15 cellular contexts compared by ENCODE assay signal in the genomic region with DNA sequence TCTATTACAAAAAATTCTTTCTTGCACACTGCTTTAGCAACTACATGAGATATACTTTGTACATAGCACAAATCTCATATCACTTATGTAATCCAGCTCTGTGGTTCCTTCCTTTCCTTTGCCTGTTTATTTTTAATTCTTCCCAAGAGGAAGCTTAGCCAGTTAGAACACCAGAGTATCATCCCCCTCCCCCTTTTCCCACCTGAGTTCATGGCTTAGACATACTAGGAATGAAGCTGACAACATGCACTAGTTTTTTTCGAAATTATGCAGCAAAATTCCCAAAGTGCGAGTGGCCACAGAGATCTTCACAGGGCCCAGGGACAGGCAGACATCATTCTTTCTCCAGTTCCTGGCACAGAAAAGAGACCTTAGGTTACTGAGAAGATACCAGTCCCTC. TPM values are rescaled to one million over a fixed set of nuclear protein-coding genes. Genes with fewer than 3 reads are reported as not detected.
DNase-seq lines count a peak whose midpoint lies in the region; ATAC-seq and TF ChIP-seq lines count a peak whose summit lies in the region.
"Had no signal": no experiment of that assay in that cellular context is flagged by ENCODE, and none has a peak within 500 bp of the region (broad histone marks: within the 10 kb centered on the region; RNA-seq: fewer than 3 reads in every experiment).

No MANE protein-coding gene starts in this region.

- POLR2A ChIA-PET in A673 (lab: Charles Lee; ENCODE audit: low non-redundant PET) (no interaction called here), PC-3 (lab: Charles Lee; ENCODE audit: unreplicated experiment) (no interaction called here)

- H3K9me2 ChIP-seq in PC-3 (replicated peaks; ENCODE audit: low read length): no peaks in the 10 kb centered on the region

- peak overlapping the region; percentile 53 for H3K27ac ChIP-seq in A673 (ENCODE audit: low read depth, low read length, poor library complexity, severe bottlenecking)
- H3K27ac ChIP-seq in PC-3 (ENCODE audit: low read length): peak overlapping the region; percentile 33; the same call in 1 of the 2 replicates
- peak overlapping the region in 3 of 4 donors; percentile 0 to 43 (median 27) for H3K27ac ChIP-seq in esophagus squamous epithelium
- peak overlapping the region; percentile 28 for H3K27ac ChIP-seq in rectal smooth muscle tissue (ENCODE audit: low read depth, low read length)
- peak overlapping the region in 1 of 2 donors; percentile 12 for H3K27ac ChIP-seq in aorta (ENCODE audit: low read depth in 1 of 2, low read length in 2 of 2)
- H3K27ac ChIP-seq: ovary had no signal

- no peaks in the 10 kb centered on the region; the same call in 1 of the 2 replicates for H4K20me1 ChIP-seq in PC-3 (ENCODE audit: low read length)

- H3K9ac ChIP-seq in PC-3 (ENCODE audit: low read length) (no peak overlapping the region), rectal smooth muscle tissue (ENCODE audit: low read length) (no peak overlapping the region)

- H3K27ac Mint-ChIP-seq in activated T-cell treated with anti-CD3 and anti-CD28 coated beads, Interleukin-2, amount 50 U/mL, for 24 hours: no peak overlapping the region
- H3K27ac Mint-ChIP-seq: brain, T-cell had no signal

- no peaks in the 10 kb centered on the region for H3K27me3 ChIP-seq in A673 (replicated peaks; ENCODE audit: insufficient read depth, low read depth, low read length, poor library complexity)
- H3K27me3 ChIP-seq in PC-3 (ENCODE audit: low read length): no peaks in the 10 kb centered on the region
- no peaks in the 10 kb centered on the region for H3K27me3 ChIP-seq in esophagus squamous epithelium
- H3K27me3 ChIP-seq in rectal smooth muscle tissue (ENCODE audit: control insufficient read depth, insufficient read depth, low read length): no peaks in the 10 kb centered on the region
- no peaks in the 10 kb centered on the region for H3K27me3 ChIP-seq in aorta (ENCODE audit: control insufficient read depth in 1 of 2, insufficient read depth in 2 of 2, low read length in 1 of 2)
- H3K27me3 ChIP-seq: ovary had no signal

- TF ChIP-seq CTCF in A673 (conservative IDR thresholded peaks at IDR 0.05; ENCODE audit: low read depth, low read length) (no peak), PC-3 (conservative IDR thresholded peaks at IDR 0.05; ENCODE audit: low read depth, low read length) (no peak), esophagus squamous epithelium (IDR thresholded peaks at IDR 0.05) (no peak)

- WGBS in esophagus squamous epithelium, 2 donors: 96% methylated on average over 2 of the region's 2 CpGs; no CpG with 5 or more reads in 1 of the 2 donors
- 77 to 85% methylated on average over 2 of the region's 2 CpGs for WGBS in aorta, 2 donors

- DNase-seq in A673 (ENCODE audit: low spot score) (no peak), PC-3 (no peak), esophagus squamous epithelium (lab: John Stamatoyannopoulos, UW) (no peak), aorta (no peak), superior temporal gyrus (ENCODE audit: extremely low spot score) (no peak)
- DNase-seq in activated CD4-positive, alpha-beta T cell treated with anti-CD3 and anti-CD28 coated beads for 1 hour: no peak
- DNase-seq in activated T-cell treated with anti-CD3 and anti-CD28 coated beads, Interleukin-2, amount 50 U/mL, for 24 hours: no peak
- DNase-seq: activated gamma-delta T cell; Caco-2; effector CD8-positive, alpha-beta T cell; NCI-H510A treated with DMSO at 0.1 percent for 48 hours; ovary; T-cell had no signal

- CTCF ChIA-PET in A673 (lab: Charles Lee): no interaction called here
- CTCF ChIA-PET in PC-3 (lab: Charles Lee): no interaction called here

- H3K27me3 Mint-ChIP-seq in activated T-cell treated with anti-CD3 and anti-CD28 coated beads, Interleukin-2, amount 50 U/mL, for 24 hours: peaks cover 29% of the 10 kb centered on the region
- H3K27me3 Mint-ChIP-seq: brain had no signal

- H3K36me3 ChIP-seq in A673 (ENCODE audit: insufficient read depth, low read length, poor library complexity, severe bottlenecking) (peaks cover 98% of the 10 kb centered on the region), PC-3 (ENCODE audit: low read depth, low read length) (peaks cover 78% of the 10 kb centered on the region), esophagus squamous epithelium (peaks cover 0 to 16% (median 0%) of the 10 kb centered on the region in 3 donors), rectal smooth muscle tissue (ENCODE audit: control insufficient read depth, insufficient read depth, low read length) (no peaks in the 10 kb centered on the region), aorta (ENCODE audit: control insufficient read depth in 1 of 2, insufficient read depth in 2 of 2, low read length in 1 of 2) (peaks cover 3% of the 10 kb centered on the region in 2 donors)
- H3K36me3 ChIP-seq: ovary had no signal

- no peaks in the 10 kb centered on the region for H3K9me3 ChIP-seq in A673 (ENCODE audit: low read depth, low read length, poor library complexity, severe bottlenecking)
- H3K9me3 ChIP-seq in PC-3 (ENCODE audit: low read length): no peaks in the 10 kb centered on the region
- H3K9me3 ChIP-seq in esophagus squamous epithelium: no peaks in the 10 kb centered on the region
- H3K9me3 ChIP-seq in aorta (ENCODE audit: control insufficient read depth, low read length): no peaks in the 10 kb centered on the region
- H3K9me3 ChIP-seq: Caco-2, ovary had no signal

- no peaks in the 10 kb centered on the region for H3F3A ChIP-seq in PC-3 (ENCODE audit: low read length, unreplicated experiment)

- no peaks in the 10 kb centered on the region for H3K36me3 Mint-ChIP-seq in activated T-cell treated with anti-CD3 and anti-CD28 coated beads, Interleukin-2, amount 50 U/mL, for 24 hours (ENCODE audit: low read depth)
- H3K36me3 Mint-ChIP-seq: brain, T-cell had no signal

- ATAC-seq in PC-3 (no peak), aorta (ENCODE audit: low FRiP score) (no peak)
- ATAC-seq: T-cell had no signal

- H3K4me3 ChIP-seq in A673 (ENCODE audit: low read depth, low read length, poor library complexity, severe bottlenecking) (no peak overlapping the region), PC-3 (ENCODE audit: low read length) (no peak overlapping the region), esophagus squamous epithelium (no peak overlapping the region), rectal smooth muscle tissue (ENCODE audit: low read length) (no peak overlapping the region), aorta (ENCODE audit: low read length in 2 of 2) (no peak overlapping the region)
- H3K4me3 ChIP-seq: ovary had no signal

- intact Hi-C loops in A673 (cut with micrococcal nuclease; ENCODE audit: unreplicated experiment) (no loop called here), PC-3 (cut with micrococcal nuclease) (no loop called here), esophagus squamous epithelium (cut with DNase I) (no loop called here), aorta (cut with DNase I) (no loop called here)

- TF ChIP-seq POLR2A in esophagus squamous epithelium (IDR thresholded peaks at IDR 0.05): no peak

- H3K4me1 ChIP-seq in A673 (ENCODE audit: insufficient read depth, low read length, poor library complexity, severe bottlenecking): peaks cover 93% of the 10 kb centered on the region
- H3K4me1 ChIP-seq in PC-3 (ENCODE audit: insufficient read depth, low read length): peaks cover 42% of the 10 kb centered on the region
- H3K4me1 ChIP-seq in esophagus squamous epithelium: peaks cover 0 to 39% (median 17%) of the 10 kb centered on the region in 3 donors
- H3K4me1 ChIP-seq in rectal smooth muscle tissue (ENCODE audit: control insufficient read depth, insufficient read depth, low read length): peaks cover 21% of the 10 kb centered on the region
- H3K4me1 ChIP-seq in aorta (ENCODE audit: control insufficient read depth in 1 of 2, insufficient read depth in 2 of 2, low read length in 2 of 2): peaks cover 0 to 7% of the 10 kb centered on the region in 2 donors

- peaks cover 96% of the 10 kb centered on the region for H3K79me2 ChIP-seq in PC-3 (ENCODE audit: low read length)

- H2AFZ ChIP-seq in PC-3 (ENCODE audit: low read length): no peak overlapping the region

- no peak overlapping the region for H3K4me3 Mint-ChIP-seq in activated T-cell treated with anti-CD3 and anti-CD28 coated beads, Interleukin-2, amount 50 U/mL, for 24 hours
- H3K4me3 Mint-ChIP-seq: brain, T-cell had no signal

- H3K9me3 Mint-ChIP-seq in activated T-cell treated with anti-CD3 and anti-CD28 coated beads, Interleukin-2, amount 50 U/mL, for 24 hours: peaks cover 2% of the 10 kb centered on the region

- no TSS peak for BruUV-seq in A673 (replicated peaks; lab: Mats Ljungman, UMichigan)
- BruUV-seq in PC-3 (replicated peaks; lab: Mats Ljungman, UMichigan): no TSS peak

- no peak overlapping the region for H3K4me2 ChIP-seq in PC-3 (ENCODE audit: low read length)

- H3K4me1 Mint-ChIP-seq in activated T-cell treated with anti-CD3 and anti-CD28 coated beads, Interleukin-2, amount 50 U/mL, for 24 hours (ENCODE audit: low read depth): peaks cover 5% of the 10 kb centered on the region
- H3K4me1 Mint-ChIP-seq: T-cell had no signal

RNA-seq across cellular contexts. Expression of a gene that starts 17.8 kb away (rescaled TPM):
- total RNA-seq in A673 (2021) (1,757 and 2,074 TPM in 2 replicates), PC-3 (2014; rRNA removed) (284 and 296 TPM in 2 replicates), esophagus squamous epithelium (100 to 1,000 TPM in 2 of 4 donors, 10 to 100 TPM in 2; 21.7 to 171 (median 86.8) TPM), aorta (100 to 1,000 TPM; 229 to 230 TPM)
- polyA plus RNA-seq in aorta: 100 to 1,000 TPM; 133 to 229 TPM

RNA-seq across cellular contexts. Expression of a gene that starts 43.1 kb away (rescaled TPM):
- total RNA-seq in A673 (2021): 265 and 286 TPM in 2 replicates
- 76.6 and 84.4 TPM in 2 replicates for total RNA-seq in PC-3 (2014; rRNA removed)
- total RNA-seq in esophagus squamous epithelium: 10 to 100 TPM; 31.8 to 85.3 (median 73.4) TPM
- 100 to 1,000 TPM in 1 of 2 donors, 10 to 100 TPM in 1; 86.7 to 131 TPM for total RNA-seq in aorta
- polyA plus RNA-seq in aorta: 10 to 100 TPM; 81.8 to 89.8 TPM
